8 cellular contexts compared by ENCODE assay signal in genomic region chr7:42931447-42931833, GRCh38. TPM values are rescaled to one million over a fixed set of nuclear protein-coding genes. Genes with fewer than 3 reads are reported as not detected.
A peak's percentile ranks its signal among the peaks of the same experiment; 100 is the strongest.
DNase-seq lines count a peak whose midpoint lies in the region; ATAC-seq and TF ChIP-seq lines count a peak whose summit lies in the region.

No MANE protein-coding gene starts in this region.

- peak overlapping the region; percentile 89; the same call in 1 of the 2 replicates for H4K91ac ChIP-seq in IMR-90 (ENCODE audit: insufficient read depth, low read depth, low read length)

- peak overlapping the region; percentile 97 for H3K23ac ChIP-seq in IMR-90 (ENCODE audit: low read depth, low read length)

- peak overlapping the region; percentile 97 for H3K14ac ChIP-seq in IMR-90 (replicated peaks; ENCODE audit: low read depth, low read length)

- H2AFZ ChIP-seq in IMR-90 (replicated peaks; ENCODE audit: low read length, poor library complexity) = peak overlapping the region; percentile 96

- WGBS in IMR-90 (ENCODE audit: extremely low coverage in 2 of 2, insufficient read length in 1 of 2), 2 experiments = no CpG with 5 or more reads among the region's 12 CpGs

- H3K56ac ChIP-seq in IMR-90 (ENCODE audit: extremely low read depth, insufficient read depth, low read length) = peak overlapping the region; percentile 92

- H3K79me1 ChIP-seq in IMR-90 (ENCODE audit: low read depth in 1 of 2, low read length in 2 of 2) = peaks cover 15 to 67% of the 10 kb centered on the region in 2 experiments

- H4K5ac ChIP-seq in IMR-90 (ENCODE audit: low read depth, low read length) = peak overlapping the region; percentile 16; the same call in 1 of the 2 replicates

- H3K9me3 ChIP-seq in IMR-90 (ENCODE audit: control insufficient read depth, insufficient read depth, low read length) (no peaks in the 10 kb centered on the region), mucosa of descending colon (no peaks in the 10 kb centered on the region)

- no TSS peak for BruUV-seq in IMR-90 (replicated peaks; lab: Mats Ljungman, UMichigan)

- TF ChIP-seq RAD21 in IMR-90 (IDR thresholded peaks at IDR 0.05; ENCODE audit: low read length) = no peak

- no peak for TF ChIP-seq POLR2A in IMR-90 (IDR thresholded peaks at IDR 0.05; ENCODE audit: low read depth, low read length)

- ATAC-seq in IMR-90 (ENCODE audit: low read depth) (no peak), mucosa of descending colon (no peak), HG03432 (IDR thresholded peaks at IDR 0.05; ENCODE audit: unreplicated experiment) (no peak)

- peak overlapping the region; percentile 81 to 96; a peak in 3 of 4 replicates for H4K8ac ChIP-seq in IMR-90 (ENCODE audit: low read depth in 2 of 2, low read length in 2 of 2)

- in situ Hi-C loops in IMR-90 (cut with MboI; ENCODE audit: low sequenced_read_pairs) (loop anchor here (25.0 kb wide), 1 partner anchor 906 kb away; no protein-coding TSS in a partner anchor), brain microvascular endothelial cell (cut with HindIII; ENCODE audit: low pct_ligation_motif_present, low sequenced_read_pairs) (no loop called here)

- peak overlapping the region; percentile 94 for H3K9ac ChIP-seq in IMR-90 (ENCODE audit: low read depth, low read length)

- dilution Hi-C loops in IMR-90 (cut with HindIII; ENCODE audit: low sequenced_read_pairs, unreplicated experiment) = loop anchor here (25.0 kb wide), 1 partner anchor 306 kb away; no protein-coding TSS in a partner anchor

- TF ChIP-seq CTCF in AG04449 (IDR thresholded peaks at IDR 0.05; ENCODE audit: insufficient read depth, low read length, missing control alignments) (no peak), IMR-90 (conservative IDR thresholded peaks at IDR 0.05; ENCODE audit: low read depth, low read length) (no peak), brain microvascular endothelial cell (IDR thresholded peaks at IDR 0.05; ENCODE audit: low read depth, low read length, missing control alignments) (no peak), mucosa of descending colon (IDR thresholded peaks at IDR 0.05) (no peak)

- peaks cover 4% of the 10 kb centered on the region; the same call in 1 of the 2 replicates for H3K9me1 ChIP-seq in IMR-90 (ENCODE audit: insufficient read depth, low read length)

- peak overlapping the region; percentile 59 for H2AK9ac ChIP-seq in IMR-90 (replicated peaks; ENCODE audit: low read depth, low read length, poor library complexity)

- peak overlapping the region; percentile 35; the same call in 1 of the 2 replicates for H2AK5ac ChIP-seq in IMR-90 (ENCODE audit: low read depth, low read length)

- peak overlapping the region; percentile 67 for H2BK5ac ChIP-seq in IMR-90 (ENCODE audit: low read depth, low read length, poor library complexity, severe bottlenecking)

- no peak overlapping the region for H2BK15ac ChIP-seq in IMR-90 (ENCODE audit: low read depth, low read length)

- peak overlapping the region; percentile 87 for H3K4me3 ChIP-seq in AG04449 (ENCODE audit: low read depth, low read length)
- peak overlapping the region; percentile 69 for H3K4me3 ChIP-seq in IMR-90 (ENCODE audit: insufficient read depth, low read depth, low read length)
- H3K4me3 ChIP-seq in brain microvascular endothelial cell (ENCODE audit: low read depth, low read length) = peak overlapping the region; percentile 92
- H3K4me3 ChIP-seq in mucosa of descending colon = peak overlapping the region; percentile 83

- H3K4me1 ChIP-seq in IMR-90 (ENCODE audit: control insufficient read depth, insufficient read depth, low read length) (peaks cover 4% of the 10 kb centered on the region), mucosa of descending colon (ENCODE audit: low read depth) (peaks cover 43% of the 10 kb centered on the region)

- H3K4ac ChIP-seq in IMR-90 (ENCODE audit: low read depth, low read length) = peak overlapping the region; percentile 95

- H4K20me1 ChIP-seq in IMR-90 (ENCODE audit: insufficient read depth, low read length) = peaks cover 35% of the 10 kb centered on the region

- CTCF ChIA-PET in AG04449 (lab: Yijun Ruan, JAX) (interaction anchor here (1.1 to 6.3 kb wide), 6 partner anchors 10 to 332 kb away, joined by 3 to 51 read pairs (median 10); no protein-coding TSS in a partner anchor), IMR-90 (lab: Yijun Ruan, JAX) (interaction anchor here (1.4 to 2.1 kb wide), 3 partner anchors 10 to 991 kb away, joined by 5 to 8 read pairs (median 7); no protein-coding TSS in a partner anchor)

- peak overlapping the region; percentile 99 for H3K4me2 ChIP-seq in IMR-90 (ENCODE audit: low read depth, low read length)

- H3K18ac ChIP-seq in IMR-90 (ENCODE audit: low read depth, low read length) = no peak overlapping the region

- H3K27me3 ChIP-seq in IMR-90 (ENCODE audit: control insufficient read depth, insufficient read depth, low read length) = no peaks in the 10 kb centered on the region
- no peaks in the 10 kb centered on the region for H3K27me3 ChIP-seq in brain microvascular endothelial cell (replicated peaks)

- no peak for DNase-seq in AG04449 (ENCODE audit: low read depth, low spot score)
- peak; percentile 12 for DNase-seq in IMR-90
- no peak for DNase-seq in brain microvascular endothelial cell
- DNase-seq in mucosa of descending colon = no peak
- DNase-seq in AG20443 (ENCODE audit: low spot score) = no peak
- DNase-seq in NCI-H82 treated with DMSO at 0.1 percent for 48 hours (lab: John Stamatoyannopoulos, UW; ENCODE audit: unreplicated experiment) = no peak
- no peak for DNase-seq in NCI-H2029 (lab: John Stamatoyannopoulos, UW)

- peaks cover 6% of the 10 kb centered on the region for H3K36me3 ChIP-seq in IMR-90 (ENCODE audit: control insufficient read depth, insufficient read depth, low read length)
- peaks cover 16% of the 10 kb centered on the region for H3K36me3 ChIP-seq in brain microvascular endothelial cell (replicated peaks)
- H3K36me3 ChIP-seq in mucosa of descending colon (ENCODE audit: low read depth) = no peaks in the 10 kb centered on the region

- no peak overlapping the region for H2BK20ac ChIP-seq in IMR-90 (ENCODE audit: low read depth, low read length)

- intact Hi-C loops in IMR-90 (cut with micrococcal nuclease) (loop anchor here (5.0 to 10.0 kb wide), 2 partner anchors 653 to 771 kb away; partner anchors contain the start of gene STK17A), mucosa of descending colon (cut with DNase I, micrococcal nuclease) (no loop called here)

- H3K27ac ChIP-seq in IMR-90 (ENCODE audit: insufficient read depth, low read length) = peak overlapping the region; percentile 83
- H3K27ac ChIP-seq in brain microvascular endothelial cell = peak overlapping the region; percentile 82

- POLR2A ChIA-PET in AG04449 (lab: Yijun Ruan, JAX) (interaction anchor here (0.6 to 1.7 kb wide), 6 partner anchors 19 to 1059 kb away, joined by 3 to 10 read pairs (median 4); partner anchors contain the start of gene C7orf25), IMR-90 (lab: Charles Lee; ENCODE audit: unreplicated experiment) (no interaction called here)

- H2BK120ac ChIP-seq in IMR-90 (ENCODE audit: low read depth, low read length) = no peak overlapping the region

TF ChIP-seq in IMR-90, 13 proteins besides CTCF, POLR2A, EP300 and RAD21:
- TF ChIP-seq, protein P1, sequence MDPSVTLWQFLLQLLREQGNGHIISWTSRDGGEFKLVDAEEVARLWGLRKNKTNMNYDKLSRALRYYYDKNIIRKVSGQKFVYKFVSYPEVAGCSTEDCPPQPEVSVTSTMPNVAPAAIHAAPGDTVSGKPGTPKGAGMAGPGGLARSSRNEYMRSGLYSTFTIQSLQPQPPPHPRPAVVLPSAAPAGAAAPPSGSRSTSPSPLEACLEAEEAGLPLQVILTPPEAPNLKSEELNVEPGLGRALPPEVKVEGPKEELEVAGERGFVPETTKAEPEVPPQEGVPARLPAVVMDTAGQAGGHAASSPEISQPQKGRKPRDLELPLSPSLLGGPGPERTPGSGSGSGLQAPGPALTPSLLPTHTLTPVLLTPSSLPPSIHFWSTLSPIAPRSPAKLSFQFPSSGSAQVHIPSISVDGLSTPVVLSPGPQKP (IDR thresholded peaks at IDR 0.05; ENCODE audit: borderline replicate concordance, low read depth, low read length) = no peak
- no peak for TF ChIP-seq SMC3 (IDR thresholded peaks at IDR 0.05; ENCODE audit: low read depth, low read length)
- TF ChIP-seq RCOR1 (IDR thresholded peaks at IDR 0.05; ENCODE audit: insufficient replicate concordance, low read length) = no peak
- no peak for TF ChIP-seq RFX5 (IDR thresholded peaks at IDR 0.05; ENCODE audit: low read depth, low read length)
- TF ChIP-seq MAZ (IDR thresholded peaks at IDR 0.05; ENCODE audit: borderline replicate concordance, low read depth, low read length) = no peak
- no peak for TF ChIP-seq NFE2L2 (IDR thresholded peaks at IDR 0.05; ENCODE audit: low read depth, low read length)
- no peak for TF ChIP-seq MAFK (IDR thresholded peaks at IDR 0.05; ENCODE audit: low read depth, low read length)
- no peak for TF ChIP-seq MXI1 (IDR thresholded peaks at IDR 0.05; ENCODE audit: borderline replicate concordance, low read depth, low read length)
- TF ChIP-seq CEBPB (IDR thresholded peaks at IDR 0.05; ENCODE audit: low read depth, low read length) = no peak
- no peak for TF ChIP-seq USF2 (IDR thresholded peaks at IDR 0.05; ENCODE audit: low read depth, low read length)

RNA-seq across cellular contexts. Expression of gene PSMA2, which starts 0.5 kb away (rescaled TPM):
- total RNA-seq in IMR-90 (2012; rRNA removed) (138 and 217 TPM in 2 replicates), mucosa of descending colon (10 to 100 TPM; 39.1 to 73.1 (median 61.0) TPM)
- 98.8 and 106 TPM in 2 replicates for polyA plus RNA-seq in IMR-90 (2012; rRNA removed)
- polyA plus RNA-seq in IMR-90 (2012; cell fraction: cytosol; rRNA removed) = 28.7 and 34.1 TPM in 2 replicates
- polyA plus RNA-seq in IMR-90 (2012; cell fraction: nucleus; rRNA removed; ENCODE audit: low replicate concordance) = 7.1 and 43.4 TPM in 2 replicates

RNA-seq across cellular contexts. Expression of gene MRPL32, which starts 0.7 kb away (rescaled TPM):
- total RNA-seq in IMR-90 (2012; rRNA removed) = 42.3 and 56.7 TPM in 2 replicates
- polyA plus RNA-seq in IMR-90 (2012; rRNA removed) = 66.6 and 75.3 TPM in 2 replicates
- polyA plus RNA-seq in IMR-90 (2012; cell fraction: cytosol; rRNA removed) = 15.1 and 18.6 TPM in 2 replicates
- 8.5 and 86.7 TPM in 2 replicates for polyA plus RNA-seq in IMR-90 (2012; cell fraction: nucleus; rRNA removed; ENCODE audit: low replicate concordance)
- total RNA-seq in mucosa of descending colon = 10 to 100 TPM; 32.2 to 44.4 (median 44.1) TPM

RNA-seq across cellular contexts. Expression of gene C7orf25, which starts 19.6 kb away (rescaled TPM):
- total RNA-seq in IMR-90 (2012; rRNA removed) = 6.1 and 8.9 TPM in 2 replicates
- 3.2 and 4.5 TPM in 2 replicates for polyA plus RNA-seq in IMR-90 (2012; rRNA removed)
- 1.8 and 3.0 TPM in 2 replicates for polyA plus RNA-seq in IMR-90 (2012; cell fraction: cytosol; rRNA removed)
- polyA plus RNA-seq in IMR-90 (2012; cell fraction: nucleus; rRNA removed; ENCODE audit: low replicate concordance) = 0.65 and 1.7 TPM in 2 replicates
- total RNA-seq in mucosa of descending colon = 1 to 10 TPM; 3.4 to 5.4 (median 4.3) TPM
